8 cellular contexts compared by ENCODE assay signal in the genomic region with DNA sequence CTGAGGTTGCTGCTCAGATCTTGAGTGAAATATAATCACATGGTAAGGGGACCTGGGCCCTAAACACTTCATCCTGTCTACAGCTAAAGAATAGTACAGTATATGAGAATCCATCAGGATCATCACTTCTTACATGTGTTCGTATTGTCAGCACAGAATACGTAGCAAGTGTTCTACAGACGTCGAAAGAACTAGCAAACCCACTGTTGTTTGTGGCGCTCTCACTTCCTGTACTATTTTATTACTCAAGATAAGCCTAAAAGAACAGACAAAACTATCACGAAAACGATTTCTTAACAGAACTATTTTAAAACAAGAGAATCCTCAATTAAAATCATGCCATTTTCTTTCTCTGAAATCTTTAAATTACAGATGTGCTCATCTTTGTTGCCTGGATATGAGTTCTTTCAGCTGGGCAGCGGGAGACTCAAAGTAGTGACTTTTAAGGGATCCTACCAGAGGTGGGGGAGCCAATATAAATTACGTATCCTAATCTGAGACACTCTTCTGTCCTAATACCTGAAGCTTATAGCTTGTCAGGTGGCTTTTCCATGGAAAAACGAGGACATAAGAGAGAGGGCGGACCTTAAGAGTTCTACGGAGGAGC. TPM values are rescaled to one million over a fixed set of nuclear protein-coding genes. Genes with fewer than 3 reads are reported as not detected.
A peak's percentile ranks its signal among the peaks of the same experiment; 100 is the strongest.
DNase-seq lines count a peak whose midpoint lies in the region; ATAC-seq and TF ChIP-seq lines count a peak whose summit lies in the region.

No MANE protein-coding gene starts in this region.

- H3K27ac Mint-ChIP-seq in activated naive CD8-positive, alpha-beta T cell treated with anti-CD3 and anti-CD28 coated beads, Interleukin-2, amount 10 ng/mL, durations not matched to agents 7 days and 5 days, result peak overlapping the region; percentile 100

- peak overlapping the region; percentile 92 for H3K27ac ChIP-seq in iPS-18a (ENCODE audit: low read length)
- H3K27ac ChIP-seq in spleen, result peak overlapping the region; percentile 96 to 100 (median 99)

- peaks cover 8% of the 10 kb centered on the region for H3K27me3 ChIP-seq in Loucy (ENCODE audit: insufficient read depth, low read length, poor library complexity, severe bottlenecking)
- H3K27me3 ChIP-seq in iPS-18a (ENCODE audit: control insufficient read depth, insufficient read depth, low read length), result no peaks in the 10 kb centered on the region
- no peaks in the 10 kb centered on the region for H3K27me3 ChIP-seq in spleen (replicated peaks in 1 of 7)

- no peaks in the 10 kb centered on the region for H3K9me3 ChIP-seq in Loucy (ENCODE audit: insufficient read depth, low read depth, low read length)
- no peaks in the 10 kb centered on the region for H3K9me3 ChIP-seq in iPS-18a (ENCODE audit: control insufficient read depth, low read depth, low read length)
- H3K9me3 ChIP-seq in spleen, result no peaks in the 10 kb centered on the region

- H3K36me3 ChIP-seq in Loucy (ENCODE audit: insufficient read depth, low read length) (no peaks in the 10 kb centered on the region), iPS-18a (ENCODE audit: control insufficient read depth, low read depth, low read length) (peaks cover 10% of the 10 kb centered on the region), spleen (peaks cover 0 to 37% (median 8%) of the 10 kb centered on the region in 6 donors)

- no peaks in the 10 kb centered on the region for H3K9me3 Mint-ChIP-seq in activated T-cell treated with anti-CD3 and anti-CD28 coated beads, Interleukin-2, amount 50 U/mL, for 4 hours
- H3K9me3 Mint-ChIP-seq in activated naive CD8-positive, alpha-beta T cell treated with anti-CD3 and anti-CD28 coated beads, Interleukin-2, amount 10 ng/mL, durations not matched to agents 7 days and 5 days, result no peaks in the 10 kb centered on the region

- no peaks in the 10 kb centered on the region for H3F3A ChIP-seq in Loucy (ENCODE audit: low read depth)

- peak overlapping the region; percentile 99 for H3K4me2 ChIP-seq in Loucy (ENCODE audit: low read depth, low read length, poor library complexity, severe bottlenecking)

- DNase-seq in activated T-cell treated with anti-CD3 and anti-CD28 coated beads, Interleukin-2, amount 50 U/mL, for 4 hours, result no peak
- no peak for DNase-seq in activated T-cell treated with anti-CD3 and anti-CD28 coated beads, Interleukin-2, amount 50 U/mL, for 1 hour
- DNase-seq in activated naive CD8-positive, alpha-beta T cell treated with anti-CD3 and anti-CD28 coated beads, Interleukin-2, amount 10 ng/mL, durations not matched to agents 7 days and 5 days, result no peak
- DNase-seq in spleen, result no peak

- H3K9me2 ChIP-seq in Loucy (replicated peaks; ENCODE audit: low read depth, low read length), result no peaks in the 10 kb centered on the region

- WGBS in spleen, 5 donors, result 0 to 2% (median 1%) methylated on average over 12 of the region's 12 CpGs

- POLR2A ChIA-PET in activated naive CD8-positive, alpha-beta T cell treated with anti-CD3 and anti-CD28 coated beads, Interleukin-2, amount 10 ng/mL, durations not matched to agents 7 days and 5 days (lab: Charles Lee), result interaction anchor here (0.5 to 3.2 kb wide), 12 partner anchors 18 to 1403 kb away, joined by 3 to 35 read pairs (median 4); a partner anchor contains a TSS

- peaks cover 74% of the 10 kb centered on the region for H3K79me2 ChIP-seq in Loucy (ENCODE audit: insufficient read depth, low read length)

- no peaks in the 10 kb centered on the region for H3K27me3 Mint-ChIP-seq in activated T-cell treated with anti-CD3 and anti-CD28 coated beads, Interleukin-2, amount 50 U/mL, for 4 hours (ENCODE audit: low read depth)
- no peaks in the 10 kb centered on the region for H3K27me3 Mint-ChIP-seq in activated naive CD8-positive, alpha-beta T cell treated with anti-CD3 and anti-CD28 coated beads, Interleukin-2, amount 10 ng/mL, durations not matched to agents 7 days and 5 days

- peak; percentile 10 to 12 for ATAC-seq in activated T-cell treated with anti-CD3 and anti-CD28 coated beads, Interleukin-2, amount 50 U/mL, for 4 hours
- ATAC-seq in activated naive CD8-positive, alpha-beta T cell treated with anti-CD3 and anti-CD28 coated beads, Interleukin-2, amount 10 ng/mL, durations not matched to agents 7 days and 5 days (ENCODE audit: low read depth), result peak; percentile 18
- no peak for ATAC-seq in HG03135 (IDR thresholded peaks at IDR 0.05; ENCODE audit: unreplicated experiment)
- no peak for ATAC-seq in GM18519 (IDR thresholded peaks at IDR 0.05; ENCODE audit: low FRiP score, unreplicated experiment)

- TF ChIP-seq POLR2A in spleen (IDR thresholded peaks at IDR 0.05), result peak in 1 of 3 donors; percentile 29

- H3K4me3 ChIP-seq in Loucy (ENCODE audit: low read length, poor library complexity, severe bottlenecking), result peak overlapping the region; percentile 99
- peak overlapping the region; percentile 95 for H3K4me3 ChIP-seq in iPS-18a (ENCODE audit: low read length)
- peak overlapping the region; percentile 72 to 92 (median 82) for H3K4me3 ChIP-seq in spleen

- H4K20me1 ChIP-seq in Loucy (ENCODE audit: insufficient read depth, low read length, poor library complexity, severe bottlenecking), result peaks cover 31% of the 10 kb centered on the region

- no peak for TF ChIP-seq CTCF in Loucy (conservative IDR thresholded peaks at IDR 0.05; ENCODE audit: low read length)
- no peak for TF ChIP-seq CTCF in spleen (IDR thresholded peaks at IDR 0.05 in 8 of 11, conservative IDR thresholded peaks at IDR 0.05 in 3 of 11)

- H3K4me1 ChIP-seq in Loucy (ENCODE audit: insufficient read depth, low read length, poor library complexity, severe bottlenecking) (peaks cover 29% of the 10 kb centered on the region), iPS-18a (ENCODE audit: control insufficient read depth, low read depth, low read length) (peaks cover 13% of the 10 kb centered on the region), spleen (peaks cover 26 to 61% (median 47%) of the 10 kb centered on the region in 6 donors)

- H3K36me3 Mint-ChIP-seq in activated T-cell treated with anti-CD3 and anti-CD28 coated beads, Interleukin-2, amount 50 U/mL, for 4 hours (ENCODE audit: insufficient read depth), result peaks cover 8% of the 10 kb centered on the region
- H3K36me3 Mint-ChIP-seq in activated naive CD8-positive, alpha-beta T cell treated with anti-CD3 and anti-CD28 coated beads, Interleukin-2, amount 10 ng/mL, durations not matched to agents 7 days and 5 days, result peaks cover 19% of the 10 kb centered on the region

- H3K9ac ChIP-seq in Loucy (ENCODE audit: low read depth, low read length, poor library complexity, severe bottlenecking), result peak overlapping the region; percentile 100
- H3K9ac ChIP-seq in iPS-18a (ENCODE audit: low read length), result peak overlapping the region; percentile 97

- peak overlapping the region; percentile 69 for H2AFZ ChIP-seq in Loucy (ENCODE audit: low read length)

- H3K4me1 Mint-ChIP-seq in activated T-cell treated with anti-CD3 and anti-CD28 coated beads, Interleukin-2, amount 50 U/mL, for 4 hours (ENCODE audit: low read depth), result peaks cover 31% of the 10 kb centered on the region
- peaks cover 28% of the 10 kb centered on the region for H3K4me1 Mint-ChIP-seq in activated naive CD8-positive, alpha-beta T cell treated with anti-CD3 and anti-CD28 coated beads, Interleukin-2, amount 10 ng/mL, durations not matched to agents 7 days and 5 days

- intact Hi-C loops in spleen (cut with DNase I; ENCODE audit: low total_unique reads), result loop anchor here (10.0 kb wide), 1 partner anchor 223 kb away; a partner anchor contains a TSS

- peak overlapping the region; percentile 100 for H3K4me3 Mint-ChIP-seq in activated T-cell treated with anti-CD3 and anti-CD28 coated beads, Interleukin-2, amount 50 U/mL, for 4 hours
- peak overlapping the region; percentile 97 for H3K4me3 Mint-ChIP-seq in activated naive CD8-positive, alpha-beta T cell treated with anti-CD3 and anti-CD28 coated beads, Interleukin-2, amount 10 ng/mL, durations not matched to agents 7 days and 5 days

RNA-seq across cellular contexts. Expression of a gene that starts 0.7 kb away (rescaled TPM):
- 10 to 100 TPM in 1 of 3 donors, 1 to 10 TPM in 2; 8.1 to 10.1 (median 9.1) TPM for total RNA-seq in activated T-cell treated with anti-CD3 and anti-CD28 coated beads, Interleukin-2, amount 50 U/mL, for 4 hours
- 10 to 100 TPM; 15.4 to 16.5 TPM for total RNA-seq in activated naive CD8-positive, alpha-beta T cell treated with anti-CD3 and anti-CD28 coated beads, Interleukin-2, amount 10 ng/mL, durations not matched to agents 7 days and 5 days
- total RNA-seq in spleen, result 10 to 100 TPM; 14.1 to 23.9 (median 22.2) TPM
- 1 to 10 TPM; 6.1 to 7.7 (median 6.9) TPM for polyA plus RNA-seq in spleen

RNA-seq across cellular contexts. Expression of a gene that starts 1.4 kb away (rescaled TPM):
- total RNA-seq in activated T-cell treated with anti-CD3 and anti-CD28 coated beads, Interleukin-2, amount 50 U/mL, for 4 hours, result 100 to 1,000 TPM; 247 to 263 (median 259) TPM
- total RNA-seq in activated naive CD8-positive, alpha-beta T cell treated with anti-CD3 and anti-CD28 coated beads, Interleukin-2, amount 10 ng/mL, durations not matched to agents 7 days and 5 days, result 100 to 1,000 TPM; 248 to 251 TPM
- 100 to 1,000 TPM; 190 to 354 (median 259) TPM for total RNA-seq in spleen
- polyA plus RNA-seq in spleen, result 100 to 1,000 TPM; 105 to 132 (median 117) TPM

RNA-seq across cellular contexts. Expression of a gene that starts 56.2 kb away (rescaled TPM):
- total RNA-seq in activated T-cell treated with anti-CD3 and anti-CD28 coated beads, Interleukin-2, amount 50 U/mL, for 4 hours, result 10 to 100 TPM; 18.6 to 24.6 (median 20.8) TPM
- 100 to 1,000 TPM; 124 to 130 TPM for total RNA-seq in activated naive CD8-positive, alpha-beta T cell treated with anti-CD3 and anti-CD28 coated beads, Interleukin-2, amount 10 ng/mL, durations not matched to agents 7 days and 5 days
- total RNA-seq in spleen, result 10 to 100 TPM; 45.5 to 92.3 (median 60.2) TPM
- 10 to 100 TPM; 23.5 to 62.5 (median 50.8) TPM for polyA plus RNA-seq in spleen

Comparison
In these comparisons a context has a peak if more than half of its experiments do, and no peak if none do; other contexts are left out.
1. ATAC-seq: peak in activated T-cell treated with anti-CD3 and anti-CD28 coated beads, Interleukin-2, amount 50 U/mL, for 4 hours (2 of 2) and activated naive CD8-positive, alpha-beta T cell treated with anti-CD3 and anti-CD28 coated beads, Interleukin-2, amount 10 ng/mL, durations not matched to agents 7 days and 5 days (single experiment); none in HG03135 (single experiment) and GM18519 (single experiment).
2. Peak in every context shown above with its lines, with median percentiles within 50 percentile points of each other: H3K4me3 ChIP-seq.